In genomic region chr12:108967869-108968540, GRCh38 we compare ENCODE assay signal across 9 cellular contexts. TPM values are rescaled to one million over a fixed set of nuclear protein-coding genes. Genes with fewer than 3 reads are reported as not detected.
DNase-seq lines count a peak whose midpoint lies in the region; ATAC-seq and TF ChIP-seq lines count a peak whose summit lies in the region.
"Had no signal": no experiment of that assay in that cellular context is flagged by ENCODE, and none has a peak within 500 bp of the region (broad histone marks: within the 10 kb centered on the region; RNA-seq: fewer than 3 reads in every experiment).

No MANE protein-coding gene starts in this region.

- no peak overlapping the region for H3K4me3 Mint-ChIP-seq in activated CD4-positive, alpha-beta T cell treated with anti-CD3 and anti-CD28 coated beads for 36 hours
- no peak overlapping the region for H3K4me3 Mint-ChIP-seq in activated T-helper 2 cell treated with anti-CD3 and anti-CD28 coated beads, Interferon-gamma antibody, Interleukin-2, Interleukin-4, amounts not matched to agents 10 μg/mL and 5 μg/mL and 100 μg/mL, durations not matched to agents 14 hours and 24 hours and 36 hours (ENCODE audit: low read depth)

- peak; percentile 76 for ATAC-seq in Panc1
- peak in 5 of 8 donors; percentile 24 to 53 (median 30) for ATAC-seq in heart right ventricle
- no peak for ATAC-seq in activated CD4-positive, alpha-beta T cell treated with anti-CD3 and anti-CD28 coated beads for 36 hours

- peaks cover 5% of the 10 kb centered on the region for H3K27me3 Mint-ChIP-seq in activated CD4-positive, alpha-beta T cell treated with anti-CD3 and anti-CD28 coated beads for 36 hours
- H3K27me3 Mint-ChIP-seq in activated T-helper 2 cell treated with anti-CD3 and anti-CD28 coated beads, Interferon-gamma antibody, Interleukin-2, Interleukin-4, amounts not matched to agents 10 μg/mL and 5 μg/mL and 100 μg/mL, durations not matched to agents 14 hours and 24 hours and 36 hours (ENCODE audit: low read depth) = no peaks in the 10 kb centered on the region

- no peak overlapping the region for H3K27ac Mint-ChIP-seq in activated CD4-positive, alpha-beta T cell treated with anti-CD3 and anti-CD28 coated beads for 36 hours
- H3K27ac Mint-ChIP-seq in activated T-helper 2 cell treated with anti-CD3 and anti-CD28 coated beads, Interferon-gamma antibody, Interleukin-2, Interleukin-4, amounts not matched to agents 10 μg/mL and 5 μg/mL and 100 μg/mL, durations not matched to agents 14 hours and 24 hours and 36 hours = no peak overlapping the region

- CTCF ChIA-PET in Panc1 (lab: Charles Lee) = no interaction called here
- CTCF ChIA-PET in activated CD4-positive, alpha-beta T cell treated with anti-CD3 and anti-CD28 coated beads for 36 hours (lab: Charles Lee) = interaction anchor here (1.0 to 1.9 kb wide), 2 partner anchors 10 to 17 kb away, joined by 3 to 6 read pairs; no protein-coding TSS in a partner anchor

- H3K4me1 Mint-ChIP-seq in activated CD4-positive, alpha-beta T cell treated with anti-CD3 and anti-CD28 coated beads for 36 hours = no peaks in the 10 kb centered on the region
- H3K4me1 Mint-ChIP-seq in activated T-helper 2 cell treated with anti-CD3 and anti-CD28 coated beads, Interferon-gamma antibody, Interleukin-2, Interleukin-4, amounts not matched to agents 10 μg/mL and 5 μg/mL and 100 μg/mL, durations not matched to agents 14 hours and 24 hours and 36 hours (ENCODE audit: low read depth) = no peaks in the 10 kb centered on the region

- 34 to 45% methylated on average over 2 of the region's 2 CpGs for WGBS in heart right ventricle, 2 donors

- peak; percentile 57 for TF ChIP-seq CTCF in GM12873 (IDR thresholded peaks at IDR 0.05; ENCODE audit: insufficient read depth, low read depth, low read length, missing control alignments)
- peak; percentile 70 for TF ChIP-seq CTCF in Panc1 (IDR thresholded peaks at IDR 0.05)
- peak in 7 of 9 donors; percentile 19 to 49 (median 35) for TF ChIP-seq CTCF in heart right ventricle (IDR thresholded peaks at IDR 0.05)

- in situ Hi-C loops in ACHN (cut with HindIII; ENCODE audit: low pct_ligation_motif_present, low pct_unique_long_range_greater_than_20kb, low sequenced_read_pairs) (no loop called here), Panc1 (cut with HindIII; ENCODE audit: low pct_unique_long_range_greater_than_20kb, low sequenced_read_pairs) (no loop called here)

- POLR2A ChIA-PET in Panc1 (lab: Charles Lee) = no interaction called here
- POLR2A ChIA-PET in activated CD4-positive, alpha-beta T cell treated with anti-CD3 and anti-CD28 coated beads for 36 hours (lab: Charles Lee) = no interaction called here

- H3K4me3 ChIP-seq in Panc1 (ENCODE audit: low read depth in 2 of 2, low read length in 2 of 2) = no peak overlapping the region
- no peak overlapping the region for H3K4me3 ChIP-seq in heart right ventricle

- intact Hi-C loops in Panc1 (cut with micrococcal nuclease; ENCODE audit: unreplicated experiment) (no loop called here), heart right ventricle (cut with DNase I) (no loop called here)
- intact Hi-C loops in activated CD4-positive, alpha-beta T cell treated with anti-CD3 and anti-CD28 coated beads for 36 hours (cut with DNase I, micrococcal nuclease) = no loop called here
- intact Hi-C loops in activated T-helper 2 cell treated with anti-CD3 and anti-CD28 coated beads, Interferon-gamma antibody, Interleukin-2, Interleukin-4, amounts not matched to agents 10 μg/mL and 5 μg/mL and 100 μg/mL, durations not matched to agents 14 hours and 24 hours and 36 hours (cut with micrococcal nuclease) = no loop called here

- H3K36me3 ChIP-seq in Panc1 (ENCODE audit: control insufficient read depth, insufficient read depth, low read length) (no peaks in the 10 kb centered on the region), heart right ventricle (no peaks in the 10 kb centered on the region)

- no peaks in the 10 kb centered on the region for H3K27me3 ChIP-seq in Panc1 (ENCODE audit: control insufficient read depth, insufficient read depth, low read length)
- no peaks in the 10 kb centered on the region for H3K27me3 ChIP-seq in heart right ventricle

- BruUV-seq in Panc1 (replicated peaks; lab: Mats Ljungman, UMichigan) = no TSS peak

- H3K27ac ChIP-seq in Panc1 (ENCODE audit: low read length) (no peak overlapping the region), heart right ventricle (peak overlapping the region in 7 of 10 donors; percentile 69 to 85 (median 77))

- no peaks in the 10 kb centered on the region for H3K9me3 Mint-ChIP-seq in activated CD4-positive, alpha-beta T cell treated with anti-CD3 and anti-CD28 coated beads for 36 hours (ENCODE audit: low read depth)
- H3K9me3 Mint-ChIP-seq in activated T-helper 2 cell treated with anti-CD3 and anti-CD28 coated beads, Interferon-gamma antibody, Interleukin-2, Interleukin-4, amounts not matched to agents 10 μg/mL and 5 μg/mL and 100 μg/mL, durations not matched to agents 14 hours and 24 hours and 36 hours = no peaks in the 10 kb centered on the region

- H3K9me3 ChIP-seq in Panc1 (ENCODE audit: control insufficient read depth, insufficient read depth, low read depth, low read length) (no peaks in the 10 kb centered on the region), heart right ventricle (no peaks in the 10 kb centered on the region)

- peak; percentile 52 for DNase-seq in ACHN
- DNase-seq in Panc1 (ENCODE audit: low read depth, low spot score) = no peak
- DNase-seq in heart right ventricle = no peak
- DNase-seq in activated CD4-positive, alpha-beta T cell treated with anti-CD3 and anti-CD28 coated beads for 36 hours = no peak
- DNase-seq in inferior parietal cortex (ENCODE audit: extremely low spot score) = no peak
- no peak for DNase-seq in activated T-cell treated with anti-CD3 and anti-CD28 coated beads, Interleukin-2, amount 50 U/mL, for 48 hours
- no peak for DNase-seq in activated T-helper 2 cell treated with anti-CD3 and anti-CD28 coated beads, Interferon-gamma antibody, Interleukin-2, Interleukin-4, amounts not matched to agents 10 μg/mL and 5 μg/mL and 100 μg/mL, durations not matched to agents 14 hours and 24 hours and 36 hours (ENCODE audit: low spot score)

- H3K36me3 Mint-ChIP-seq in activated CD4-positive, alpha-beta T cell treated with anti-CD3 and anti-CD28 coated beads for 36 hours (ENCODE audit: low read depth) = no peaks in the 10 kb centered on the region
- H3K36me3 Mint-ChIP-seq in activated T-helper 2 cell treated with anti-CD3 and anti-CD28 coated beads, Interferon-gamma antibody, Interleukin-2, Interleukin-4, amounts not matched to agents 10 μg/mL and 5 μg/mL and 100 μg/mL, durations not matched to agents 14 hours and 24 hours and 36 hours (ENCODE audit: low read depth) = no peaks in the 10 kb centered on the region

- H3K4me1 ChIP-seq in Panc1 (ENCODE audit: control insufficient read depth, insufficient read depth, low read length) (no peaks in the 10 kb centered on the region), heart right ventricle (peaks cover 0 to 16% (median 0%) of the 10 kb centered on the region in 9 donors)

RNA-seq across cellular contexts. Expression of gene SVOP, which starts 52.9 kb away (rescaled TPM):
- total RNA-seq in Panc1 (2021; ENCODE audit: unreplicated experiment) = not detected
- not detected for polyA plus RNA-seq in Panc1 (2012; ENCODE audit: insufficient read length)
- total RNA-seq in heart right ventricle = 1 to 10 TPM in 9 of 10 donors, under 1 TPM in 1; 0.17 to 2.8 (median 2.2) TPM
- 1 to 10 TPM in 1 of 2 donors, under 1 TPM in 1; 0.28 to 1.6 TPM for polyA plus RNA-seq in heart right ventricle
- total RNA-seq in activated CD4-positive, alpha-beta T cell treated with anti-CD3 and anti-CD28 coated beads for 36 hours = not detected
- not detected in 2 replicates for total RNA-seq in activated T-helper 2 cell treated with anti-CD3 and anti-CD28 coated beads, Interferon-gamma antibody, Interleukin-2, Interleukin-4, amounts not matched to agents 10 μg/mL and 5 μg/mL and 100 μg/mL, durations not matched to agents 14 hours and 24 hours and 36 hours
- total RNA-seq: fibroblast of lung had no signal
- polyA plus RNA-seq: fibroblast of lung had no signal
